ENCODE assay signal across 18 cellular contexts in the genomic region with DNA sequence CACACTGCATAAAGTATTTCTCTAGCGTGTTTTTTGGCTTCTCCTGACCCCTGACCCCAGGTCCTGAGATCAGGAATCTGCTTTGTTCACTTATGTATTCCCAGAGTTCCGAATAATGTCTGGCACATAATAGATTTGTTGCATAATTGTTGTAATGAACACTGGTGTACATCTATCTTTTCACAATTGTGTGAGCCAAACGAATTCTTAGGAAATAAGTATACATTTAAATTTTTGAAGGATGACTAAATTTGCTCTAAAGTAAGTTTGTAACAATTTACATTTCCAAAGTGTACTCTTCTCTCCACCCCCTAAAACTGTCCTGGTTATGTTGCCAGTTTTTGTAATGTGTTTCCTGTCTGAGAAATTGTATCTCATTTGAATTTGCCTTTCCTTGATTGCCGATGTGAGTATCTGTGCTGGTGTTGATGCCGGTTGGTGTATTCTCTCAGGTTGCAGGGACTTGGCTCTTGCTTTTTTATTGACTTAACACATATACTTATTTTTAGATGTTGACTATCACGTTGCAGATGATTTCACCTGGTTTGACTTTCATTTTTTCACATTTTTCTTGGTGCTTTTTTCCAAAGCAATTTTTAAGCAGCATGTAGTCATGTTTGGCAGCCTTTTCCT. TPM values are rescaled to one million over a fixed set of nuclear protein-coding genes. Genes with fewer than 3 reads are reported as not detected.
A peak's percentile ranks its signal among the peaks of the same experiment; 100 is the strongest.
DNase-seq lines count a peak whose midpoint lies in the region; ATAC-seq, FAIRE-seq and TF ChIP-seq lines count a peak whose summit lies in the region.
"Had no signal": no experiment of that assay in that cellular context is flagged by ENCODE, and none has a peak within 500 bp of the region (broad histone marks: within the 10 kb centered on the region; RNA-seq: fewer than 3 reads in every experiment).

No MANE protein-coding gene starts in this region.

- H3K36me3 Mint-ChIP-seq in neural crest cell (ENCODE audit: low read depth): peaks cover 25% of the 10 kb centered on the region

- H3K79me2 ChIP-seq in MM.1S (ENCODE audit: low read length): peaks cover 45% of the 10 kb centered on the region

- DNase-seq in GM12891 (ENCODE audit: insufficient read length, low spot score): no peak
- DNase-seq in MM.1S: peak; percentile 24
- no peak for DNase-seq in caudate nucleus (lab: John Stamatoyannopoulos, UW)
- DNase-seq in neural crest cell (ENCODE audit: low read depth, low spot score): no peak
- no peak for DNase-seq in MV-4-11 (lab: John Stamatoyannopoulos, UW)
- no peak for DNase-seq in stimulated activated CD4-positive, alpha-beta T cell treated with anti-CD3 and anti-CD28 coated beads, Interleukin-2, amount 100 ng/mL, for 48 hours
- DNase-seq: activated naive CD8-positive, alpha-beta T cell treated with anti-CD3 and anti-CD28 coated beads, Interleukin-2, amount 50 U/mL, for 24 hours; C1 segment of cervical spinal cord; NCI-H1417 treated with DMSO at 0.1 percent for 48 hours; occipital lobe had no signal

- no peak for TF ChIP-seq POLR2A in GM12891 (IDR thresholded peaks at IDR 0.05; ENCODE audit: low read depth, low read length)

- no peaks in the 10 kb centered on the region for H4K20me1 ChIP-seq in MM.1S (ENCODE audit: insufficient read depth, low read length)

- peaks cover 45% of the 10 kb centered on the region for H3F3A ChIP-seq in MM.1S (ENCODE audit: insufficient read depth, low read length)

- peak overlapping the region; percentile 11; the same call in 1 of the 2 replicates for H3K4me3 ChIP-seq in MM.1S (ENCODE audit: low read length)
- H3K4me3 ChIP-seq: coronary artery, lung, skin epidermis had no signal

- no peak overlapping the region for H3K27ac Mint-ChIP-seq in neural crest cell (ENCODE audit: unreplicated experiment)
- H3K27ac Mint-ChIP-seq: activated naive CD8-positive, alpha-beta T cell treated with anti-CD3 and anti-CD28 coated beads, Interleukin-2, amount 50 U/mL, for 24 hours; stimulated activated naive CD8-positive, alpha-beta T cell treated with anti-CD3 and anti-CD28 coated beads, Interleukin-15, Interleukin-2, amounts not matched to agents 100 ng/mL and 50 ng/mL, for 24 hours had no signal

- H3K9me3 ChIP-seq in MM.1S (replicated peaks; ENCODE audit: insufficient read depth, low read length): no peaks in the 10 kb centered on the region

- H3K4me3 Mint-ChIP-seq in neural crest cell: peak overlapping the region; percentile 8
- H3K4me3 Mint-ChIP-seq: activated naive CD8-positive, alpha-beta T cell treated with anti-CD3 and anti-CD28 coated beads, Interleukin-2, amount 50 U/mL, for 24 hours; stimulated activated naive CD8-positive, alpha-beta T cell treated with anti-CD3 and anti-CD28 coated beads, Interleukin-15, Interleukin-2, amounts not matched to agents 100 ng/mL and 50 ng/mL, for 24 hours had no signal

- H3K27me3 ChIP-seq in MM.1S (replicated peaks; ENCODE audit: insufficient read depth, low read length): no peaks in the 10 kb centered on the region

- TF ChIP-seq CTCF in MM.1S (IDR thresholded peaks at IDR 0.05; ENCODE audit: low read length): no peak
- TF ChIP-seq CTCF in neural crest cell (conservative IDR thresholded peaks at IDR 0.05): no peak

- peak overlapping the region; percentile 0; the same call in 1 of the 2 replicates for H3K9ac ChIP-seq in MM.1S (ENCODE audit: low read length)

- H2AFZ ChIP-seq in MM.1S (ENCODE audit: low read length): no peak overlapping the region

- no peaks in the 10 kb centered on the region for H3K9me3 Mint-ChIP-seq in neural crest cell
- H3K9me3 Mint-ChIP-seq: activated naive CD8-positive, alpha-beta T cell treated with anti-CD3 and anti-CD28 coated beads, Interleukin-2, amount 50 U/mL, for 24 hours; stimulated activated naive CD8-positive, alpha-beta T cell treated with anti-CD3 and anti-CD28 coated beads, Interleukin-15, Interleukin-2, amounts not matched to agents 100 ng/mL and 50 ng/mL, for 24 hours had no signal

- FAIRE-seq in GM12891 (lab: Jason Lieb, UNC): peak; percentile 5
- FAIRE-seq: GM12892 had no signal

- no peaks in the 10 kb centered on the region for H3K27me3 Mint-ChIP-seq in neural crest cell (ENCODE audit: low read depth)
- H3K27me3 Mint-ChIP-seq: activated naive CD8-positive, alpha-beta T cell treated with anti-CD3 and anti-CD28 coated beads, Interleukin-2, amount 50 U/mL, for 24 hours; IgD-negative memory B cell; stimulated activated naive CD8-positive, alpha-beta T cell treated with anti-CD3 and anti-CD28 coated beads, Interleukin-15, Interleukin-2, amounts not matched to agents 100 ng/mL and 50 ng/mL, for 24 hours had no signal

- peaks cover 52% of the 10 kb centered on the region for H3K4me1 ChIP-seq in MM.1S (ENCODE audit: low read length)

- no peak for ATAC-seq in HG03196 (IDR thresholded peaks at IDR 0.05; ENCODE audit: unreplicated experiment)
- no peak for ATAC-seq in HG03025 (IDR thresholded peaks at IDR 0.05; ENCODE audit: low FRiP score, unreplicated experiment)
- ATAC-seq: activated naive CD8-positive, alpha-beta T cell treated with anti-CD3 and anti-CD28 coated beads, Interleukin-2, amount 50 U/mL, for 24 hours had no signal

- H3K9me2 ChIP-seq in MM.1S (replicated peaks; ENCODE audit: insufficient read depth, low read length): no peaks in the 10 kb centered on the region

- peaks cover 6% of the 10 kb centered on the region for H3K4me1 Mint-ChIP-seq in neural crest cell

- H3K27ac ChIP-seq in MM.1S (ENCODE audit: low read length) (peak overlapping the region; percentile 61), caudate nucleus (ENCODE audit: low read depth, low read length) (peak overlapping the region; percentile 11)

- peaks cover 6% of the 10 kb centered on the region; the same call in 1 of the 2 replicates for H3K36me3 ChIP-seq in MM.1S (replicated peaks; ENCODE audit: insufficient read depth, low read length)

- H3K4me2 ChIP-seq in MM.1S (ENCODE audit: low read depth, low read length): peak overlapping the region; percentile 71

TF ChIP-seq in GM12891, 5 proteins besides CTCF, POLR2A, EP300 and RAD21:
- TF ChIP-seq POLR2AphosphoS5 (IDR thresholded peaks at IDR 0.05; ENCODE audit: low read depth, low read length) (no peak), SPI1 (IDR thresholded peaks at IDR 0.05; ENCODE audit: low read depth, low read length) (no peak), PAX5 (IDR thresholded peaks at IDR 0.05; ENCODE audit: insufficient read depth, low read length, severe bottlenecking) (no peak), TAF1 (IDR thresholded peaks at IDR 0.05; ENCODE audit: low read depth, low read length) (no peak), POU2F2 (IDR thresholded peaks at IDR 0.05; ENCODE audit: low read depth, low read length) (no peak)

RNA-seq across cellular contexts. Expression of gene FARP2, which starts 16.1 kb away (rescaled TPM):
- 13.1 TPM for polyA plus RNA-seq in GM12891 (2012; ENCODE audit: low read depth, missing spikeins)
- total RNA-seq in neural crest cell: 34.4 and 36.1 TPM in 2 replicates

RNA-seq across cellular contexts. Expression of gene SEPTIN2, which starts 24.2 kb away (rescaled TPM):
- polyA plus RNA-seq in GM12891 (2012; ENCODE audit: low read depth, missing spikeins): 190 TPM
- 466 and 490 TPM in 2 replicates for total RNA-seq in neural crest cell

RNA-seq across cellular contexts. Expression of gene HDLBP, which starts 24.5 kb away (rescaled TPM):
- polyA plus RNA-seq in GM12891 (2012; ENCODE audit: low read depth, missing spikeins): 212 TPM
- total RNA-seq in neural crest cell: 320 and 333 TPM in 2 replicates
